In the genomic region with DNA sequence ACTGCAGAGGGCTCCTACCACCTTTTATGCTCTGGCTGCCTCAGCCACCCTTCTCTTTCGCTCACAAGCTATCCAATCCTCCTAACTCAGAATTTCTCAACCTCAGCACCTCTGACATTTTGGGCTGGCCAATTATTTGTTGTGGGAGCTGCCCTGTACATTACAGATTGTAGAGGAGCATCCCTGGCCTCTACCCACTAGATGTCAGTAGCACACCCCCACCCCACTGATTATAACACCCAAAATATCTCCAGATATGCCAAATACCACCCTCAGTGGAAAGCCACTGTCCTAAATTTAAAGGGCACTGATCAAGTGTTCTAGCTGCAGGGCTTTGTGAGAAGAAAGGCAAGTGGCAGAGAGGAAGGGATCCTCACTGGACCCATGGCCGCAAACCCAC, we compare ENCODE assay signal across 18 cellular contexts.
DNase-seq lines count a peak whose midpoint lies in the region; ATAC-seq and TF ChIP-seq lines count a peak whose summit lies in the region.
"Had no signal": no experiment of that assay in that cellular context is flagged by ENCODE, and none has a peak within 500 bp of the region (broad histone marks: within the 10 kb centered on the region; RNA-seq: fewer than 3 reads in every experiment).

No MANE protein-coding gene starts in this region.

- H3K36me3 ChIP-seq in DND-41 (ENCODE audit: insufficient read depth, low read length) (no peaks in the 10 kb centered on the region), neuronal stem cell (replicated peaks in 1 of 2; ENCODE audit: control insufficient read depth in 2 of 2, insufficient read depth in 2 of 2, low read length in 2 of 2) (no peaks in the 10 kb centered on the region)
- H3K36me3 ChIP-seq: SJSA1, spleen had no signal

- no peak overlapping the region for H3K4me2 ChIP-seq in DND-41 (ENCODE audit: insufficient read depth, low read length)
- no peak overlapping the region for H3K4me2 ChIP-seq in neuronal stem cell (ENCODE audit: insufficient read depth, low read length, poor library complexity, severe bottlenecking)

- no peak overlapping the region for H2BK5ac ChIP-seq in neuronal stem cell (ENCODE audit: low read length)

- H3K27me3 ChIP-seq in DND-41 (ENCODE audit: insufficient read depth, low read length, poor library complexity) (peaks cover 5% of the 10 kb centered on the region), neuronal stem cell (ENCODE audit: control insufficient read depth in 3 of 3, insufficient read depth in 3 of 3, low read depth in 1 of 3, low read length in 3 of 3) (peaks cover 0 to 23% (median 0%) of the 10 kb centered on the region in 3 experiments)
- H3K27me3 ChIP-seq: SJSA1, spleen had no signal

- H2AK5ac ChIP-seq in neuronal stem cell (ENCODE audit: low read depth, low read length) = no peak overlapping the region

- ATAC-seq in DND-41 (ENCODE audit: insufficient read depth, low read depth) = no peak
- no peak for ATAC-seq in GM19351 (IDR thresholded peaks at IDR 0.05; ENCODE audit: unreplicated experiment)
- ATAC-seq in GM21528 (IDR thresholded peaks at IDR 0.05; ENCODE audit: low FRiP score, unreplicated experiment) = no peak
- ATAC-seq: stimulated activated naive CD8-positive, alpha-beta T cell treated with anti-CD3 and anti-CD28 coated beads, Interleukin-15, Interleukin-2, amounts not matched to agents 100 U/mL and 50 U/mL, for 24 hours had no signal

- H3K23ac ChIP-seq in neuronal stem cell (ENCODE audit: low read depth, low read length, poor library complexity) = no peak overlapping the region

- WGBS in neuronal stem cell (ENCODE audit: extremely low coverage in 2 of 2, insufficient read length in 2 of 2, insufficient replicate concordance in 1 of 2), 2 donors = no CpG with 5 or more reads among the region's 2 CpGs

- no peak overlapping the region for H3K9ac ChIP-seq in DND-41 (ENCODE audit: low read depth, low read length)
- H3K9ac ChIP-seq in neuronal stem cell (ENCODE audit: low read depth, low read length, poor library complexity) = no peak overlapping the region

- H3K4me1 ChIP-seq in DND-41 (ENCODE audit: insufficient read depth, low read length) (no peaks in the 10 kb centered on the region), neuronal stem cell (ENCODE audit: control insufficient read depth in 2 of 2, insufficient read depth in 1 of 2, low read depth in 1 of 2, low read length in 2 of 2) (peaks cover 0 to 5% of the 10 kb centered on the region in 2 donors)
- H3K4me1 ChIP-seq: SJSA1, spleen had no signal

- no peak overlapping the region for H2BK15ac ChIP-seq in neuronal stem cell (ENCODE audit: low read length)

- no peaks in the 10 kb centered on the region for H3K79me1 ChIP-seq in neuronal stem cell (ENCODE audit: low read depth, low read length)

- H3K14ac ChIP-seq in neuronal stem cell (ENCODE audit: low read length) = no peak overlapping the region

- no peak for DNase-seq in DND-41
- no peak for DNase-seq in astrocyte of the cerebellum (ENCODE audit: low read depth)
- peak; percentile 51 for DNase-seq in cardiac septum (ENCODE audit: low spot score)
- DNase-seq in neuronal stem cell (ENCODE audit: low spot score) = no peak
- DNase-seq in NOMO-1 treated with DMSO at 0.1 percent for 48 hours (lab: John Stamatoyannopoulos, UW; ENCODE audit: unreplicated experiment) = no peak
- DNase-seq in KBM-7 = no peak
- DNase-seq: activated CD4-positive, alpha-beta T cell treated with anti-CD3 and anti-CD28 coated beads, Interleukin-2, amount 10 ng/mL, durations not matched to agents 7 days and 5 days; activated naive CD8-positive, alpha-beta T cell treated with anti-CD3 and anti-CD28 coated beads for 36 hours; activated T-cell treated with anti-CD3 and anti-CD28 coated beads, Interleukin-2, amount 50 U/mL, for 24 hours; midbrain; NCI-H1105 treated with DMSO at 0.1 percent for 48 hours; occipital lobe; spleen; stimulated activated naive CD8-positive, alpha-beta T cell treated with anti-CD3 and anti-CD28 coated beads, Interleukin-15, Interleukin-2, amounts not matched to agents 100 U/mL and 50 U/mL, for 24 hours; T1000 had no signal

- no peak overlapping the region for H3K4me3 ChIP-seq in DND-41 (ENCODE audit: low read depth in 1 of 2, low read length in 2 of 2)
- no peak overlapping the region for H3K4me3 ChIP-seq in astrocyte of the cerebellum (ENCODE audit: low read depth, low read length)
- H3K4me3 ChIP-seq in neuronal stem cell (ENCODE audit: low read length in 2 of 2) = no peak overlapping the region
- H3K4me3 ChIP-seq: SJSA1, spleen had no signal

- H3K4ac ChIP-seq in neuronal stem cell (ENCODE audit: low read length) = no peak overlapping the region

- intact Hi-C loops in cardiac septum (cut with DNase I) = loop anchor here (5.0 kb wide), 1 partner anchor 699 kb away; no protein-coding TSS in a partner anchor

- no peak overlapping the region for H4K8ac ChIP-seq in neuronal stem cell (ENCODE audit: low read depth, low read length)

- peak overlapping the region; percentile 31 for H3K18ac ChIP-seq in neuronal stem cell (ENCODE audit: low read length)

- H4K20me1 ChIP-seq in DND-41 (ENCODE audit: insufficient read depth, low read length) = no peaks in the 10 kb centered on the region

- H3K9me3 ChIP-seq in DND-41 (ENCODE audit: insufficient read depth, low read length, severe bottlenecking) (no peaks in the 10 kb centered on the region), neuronal stem cell (replicated peaks in 1 of 2; ENCODE audit: control insufficient read depth in 2 of 2, insufficient read depth in 1 of 2, low read depth in 1 of 2, low read length in 2 of 2) (no peaks in the 10 kb centered on the region)
- H3K9me3 ChIP-seq: SJSA1 had no signal

- H3K79me2 ChIP-seq in DND-41 (ENCODE audit: insufficient read depth, low read length) = no peaks in the 10 kb centered on the region

- H3K27ac ChIP-seq in DND-41 (ENCODE audit: low read length) (no peak overlapping the region), neuronal stem cell (replicated peaks; ENCODE audit: low read length) (no peak overlapping the region)
- H3K27ac ChIP-seq: SJSA1, spleen had no signal

- H2AFZ ChIP-seq in DND-41 (ENCODE audit: low read depth, low read length) (no peak overlapping the region), neuronal stem cell (ENCODE audit: low read length) (no peak overlapping the region)

- no peak overlapping the region for H2BK120ac ChIP-seq in neuronal stem cell (ENCODE audit: low read depth, low read length)

- TF ChIP-seq CTCF in DND-41 (IDR thresholded peaks at IDR 0.05; ENCODE audit: borderline replicate concordance, extremely low read depth, low read length, poor library complexity, severe bottlenecking) (peak; percentile 16), astrocyte of the cerebellum (IDR thresholded peaks at IDR 0.05; ENCODE audit: low read depth, low read length, missing control alignments) (peak; percentile 23)

- no peak overlapping the region for H4K91ac ChIP-seq in neuronal stem cell (ENCODE audit: low read depth, low read length, poor library complexity)

- H2BK12ac ChIP-seq in neuronal stem cell (ENCODE audit: low read length) = no peak overlapping the region

- in situ Hi-C loops in astrocyte of the cerebellum (cut with HindIII; ENCODE audit: low sequenced_read_pairs) = no loop called here
- in situ Hi-C loops in KBM-7 (cut with MboI; ENCODE audit: low pct_unique_long_range_greater_than_20kb, low sequenced_read_pairs) = no loop called here
